Comparison of ENCODE assay signal across 23 cellular contexts in genomic region chr4:55122235-55122634, GRCh38. TPM values are rescaled to one million over a fixed set of nuclear protein-coding genes. Genes with fewer than 3 reads are reported as not detected.
A peak's percentile ranks its signal among the peaks of the same experiment; 100 is the strongest.
DNase-seq lines count a peak whose midpoint lies in the region; TF ChIP-seq lines count a peak whose summit lies in the region.
"Had no signal": no experiment of that assay in that cellular context is flagged by ENCODE, and none has a peak within 500 bp of the region (broad histone marks: within the 10 kb centered on the region; RNA-seq: fewer than 3 reads in every experiment).

No MANE protein-coding gene starts in this region.

- no peak overlapping the region for H3K4me2 ChIP-seq in Karpas-422 (ENCODE audit: low read depth, low read length, poor library complexity, severe bottlenecking)
- H3K4me2 ChIP-seq: neural progenitor cell had no signal

- no peaks in the 10 kb centered on the region for H4K20me1 ChIP-seq in Karpas-422 (ENCODE audit: insufficient read depth, low read depth, low read length)

- TF ChIP-seq CTCF in fibroblast of pulmonary artery (IDR thresholded peaks at IDR 0.05; ENCODE audit: low read length, missing control alignments) (no peak), ovary (IDR thresholded peaks at IDR 0.05) (no peak)

- H3K9me2 ChIP-seq in Karpas-422 (replicated peaks; ENCODE audit: insufficient read depth, low read length), result no peaks in the 10 kb centered on the region

- H3K27me3 ChIP-seq in Karpas-422 (ENCODE audit: low read length) (no peaks in the 10 kb centered on the region), ovary (no peaks in the 10 kb centered on the region)
- H3K27me3 ChIP-seq: ascending aorta had no signal

- H3K4me3 ChIP-seq in Karpas-422 (ENCODE audit: low read length) (no peak overlapping the region), fibroblast of pulmonary artery (replicated peaks; ENCODE audit: low read depth, low read length) (peak overlapping the region; percentile 92), ovary (peak overlapping the region; percentile 5)
- H3K4me3 ChIP-seq: ascending aorta, neural progenitor cell had no signal

- intact Hi-C loops in ovary (cut with DNase I), result no loop called here

- no peak overlapping the region for H2AFZ ChIP-seq in Karpas-422 (ENCODE audit: low read length)
- H2AFZ ChIP-seq: neural progenitor cell had no signal

- DNase-seq in NCI-H1092 treated with DMSO at 0.1 percent for 48 hours (lab: John Stamatoyannopoulos, UW) (peak; percentile 26), NCI-H1092 (lab: John Stamatoyannopoulos, UW) (no peak), Karpas-422 (peak; percentile 12), fibroblast of pulmonary artery (ENCODE audit: low read depth) (no peak), ovary (no peak), OCI-M2 (lab: John Stamatoyannopoulos, UW; ENCODE audit: unreplicated experiment) (no peak), T1000 (lab: John Stamatoyannopoulos, UW) (no peak), D341Med (ENCODE audit: low spot score) (no peak)
- DNase-seq: activated CD8-positive, alpha-beta T cell treated with anti-CD3 and anti-CD28 coated beads, Interleukin-2, amount 10 ng/mL, durations not matched to agents 7 days and 5 days; activated effector memory CD4-positive, alpha-beta T cell treated with Interleukin-2 at 50 U/mL for 16 hours; activated naive CD8-positive, alpha-beta T cell treated with anti-CD3 and anti-CD28 coated beads for 36 hours; activated T-cell treated with anti-CD3 and anti-CD28 coated beads for 4 hours; central memory CD4-positive, alpha-beta T cell; DMS 273 treated with DMSO at 0.1 percent for 48 hours; GF-D8; NCI-H187 treated with DMSO at 0.1 percent for 48 hours; NCI-H82; SHP77; SW 1271 had no signal

- H3K79me2 ChIP-seq in Karpas-422 (ENCODE audit: low read length), result no peaks in the 10 kb centered on the region

- 78 to 88% (median 80%) methylated on average over 2 of the region's 2 CpGs for WGBS in ovary, 3 donors

- TF ChIP-seq EP300 in ovary (IDR thresholded peaks at IDR 0.05), result no peak

- H3K9me3 ChIP-seq in Karpas-422 (ENCODE audit: low read length) (no peaks in the 10 kb centered on the region), ovary (no peaks in the 10 kb centered on the region)
- H3K9me3 ChIP-seq: ascending aorta had no signal

- no peak overlapping the region for H3K9ac ChIP-seq in Karpas-422 (ENCODE audit: low read length)
- H3K9ac ChIP-seq: neural progenitor cell had no signal

- H3K4me1 ChIP-seq in Karpas-422 (ENCODE audit: low read length) (no peaks in the 10 kb centered on the region), ovary (ENCODE audit: insufficient read depth) (no peaks in the 10 kb centered on the region)
- H3K4me1 ChIP-seq: ascending aorta had no signal

- no peak for TF ChIP-seq POLR2A in ovary (IDR thresholded peaks at IDR 0.05)

- H3K36me3 ChIP-seq in Karpas-422 (ENCODE audit: insufficient read depth, low read length), result no peaks in the 10 kb centered on the region
- no peaks in the 10 kb centered on the region for H3K36me3 ChIP-seq in ovary
- H3K36me3 ChIP-seq: ascending aorta, neural progenitor cell had no signal

- H3K27ac ChIP-seq in Karpas-422 (ENCODE audit: low read length) (no peak overlapping the region), ovary (no peak overlapping the region)
- H3K27ac ChIP-seq: 22Rv1, ascending aorta, neural progenitor cell had no signal

RNA-seq across cellular contexts. Expression of gene KDR, which starts 3.2 kb away (rescaled TPM):
- total RNA-seq in Karpas-422 (2014; rRNA removed; shearing (Covaris generic); ENCODE audit: low replicate concordance), result not detected in 2 replicates
- total RNA-seq in ovary, result 10 to 100 TPM in 5 of 7 donors, 1 to 10 TPM in 2; 6.0 to 35.6 (median 13.9) TPM
- polyA plus RNA-seq in ovary, result 10 to 100 TPM in 1 of 2 donors, 1 to 10 TPM in 1; 8.8 to 36.4 TPM
- total RNA-seq: activated CD8-positive, alpha-beta T cell treated with anti-CD3 and anti-CD28 coated beads, Interleukin-2, amount 10 ng/mL, durations not matched to agents 7 days and 5 days; H4 had no signal

Comparison
In these comparisons a context has a peak if more than half of its experiments do, and no peak if none do; other contexts are left out.
1. DNase-seq: peak in NCI-H1092 treated with DMSO at 0.1 percent for 48 hours (single experiment) and Karpas-422 (single experiment); none in NCI-H1092 (single experiment), fibroblast of pulmonary artery (single experiment), ovary (0 of 5), OCI-M2 (single experiment), T1000 (single experiment) and D341Med (single experiment).